ENCODE assay signal across 25 cellular contexts in genomic region chr6:89542081-89542855, GRCh38.
DNase-seq lines count a peak whose midpoint lies in the region; ATAC-seq and TF ChIP-seq lines count a peak whose summit lies in the region.
"Had no signal": no experiment of that assay in that cellular context is flagged by ENCODE, and none has a peak within 500 bp of the region (broad histone marks: within the 10 kb centered on the region; RNA-seq: fewer than 3 reads in every experiment).

No MANE protein-coding gene starts in this region.

- TF ChIP-seq CTCF in epithelial cell of proximal tubule (conservative IDR thresholded peaks at IDR 0.05; ENCODE audit: low read depth, low read length) (no peak), upper lobe of right lung (IDR thresholded peaks at IDR 0.05) (no peak)

- H3K4me1 ChIP-seq in upper lobe of right lung, result no peaks in the 10 kb centered on the region
- H3K4me1 ChIP-seq: BLaER1 treated with 17β-estradiol and CSF1 and Interleukin-3, amounts not matched to agents 10 nM and 100 nM; parathyroid adenoma; SJSA1 had no signal

- H3K36me3 ChIP-seq in upper lobe of right lung, result no peaks in the 10 kb centered on the region
- H3K36me3 ChIP-seq: BLaER1 treated with 17β-estradiol and CSF1 and Interleukin-3, amounts not matched to agents 10 nM and 100 nM; HAP-1; MG63; SJSA1 had no signal

- peak overlapping the region; percentile 17 for H3K4me3 ChIP-seq in epithelial cell of proximal tubule (ENCODE audit: low read depth, low read length)
- H3K4me3 ChIP-seq in upper lobe of right lung, result peak overlapping the region; percentile 28
- H3K4me3 ChIP-seq: BLaER1 treated with 17β-estradiol and CSF1 and Interleukin-3, amounts not matched to agents 10 nM and 100 nM; HAP-1; MG63; SJSA1 had no signal

- no peaks in the 10 kb centered on the region for H3K9me3 ChIP-seq in upper lobe of right lung
- H3K9me3 ChIP-seq: BLaER1 treated with 17β-estradiol and CSF1 and Interleukin-3, amounts not matched to agents 10 nM and 100 nM; Caco-2; HAP-1; MG63; SJSA1 had no signal

- ATAC-seq in GM19324 (IDR thresholded peaks at IDR 0.05; ENCODE audit: low FRiP score, unreplicated experiment) (peak; percentile 80), HG03095 (IDR thresholded peaks at IDR 0.05; ENCODE audit: unreplicated experiment) (peak; percentile 80), upper lobe of right lung (peak; percentile 45), GM21367 (IDR thresholded peaks at IDR 0.05; ENCODE audit: unreplicated experiment) (no peak), GM18520 (IDR thresholded peaks at IDR 0.05; ENCODE audit: unreplicated experiment) (no peak)
- ATAC-seq: right cardiac atrium, T-cell had no signal

- H3K27me3 ChIP-seq in upper lobe of right lung, result no peaks in the 10 kb centered on the region
- H3K27me3 ChIP-seq: BLaER1 treated with 17β-estradiol and CSF1 and Interleukin-3, amounts not matched to agents 10 nM and 100 nM had no signal

- intact Hi-C loops in upper lobe of right lung (cut with DNase I), result no loop called here

- DNase-seq in epithelial cell of proximal tubule (ENCODE audit: low read depth) (no peak), upper lobe of right lung (no peak)
- DNase-seq in stimulated activated CD4-positive, alpha-beta T cell treated with anti-CD3 and anti-CD28 coated beads, Interleukin-2, amount 100 ng/mL, for 48 hours, result no peak
- DNase-seq: activated CD4-positive, alpha-beta T cell treated with anti-CD3 and anti-CD28 coated beads, Interleukin-2, amount 50 U/mL, for 48 hours; activated CD4-positive, CD25-positive, alpha-beta regulatory T cell; Caco-2; effector CD4-positive, alpha-beta T cell; KBM-7; MG63; NCI-H1417; NCI-H2081 treated with DMSO at 0.1 percent for 48 hours; NCI-H226; NCI-H774; right cardiac atrium; stimulated activated CD4-positive, alpha-beta T cell treated with anti-CD3 and anti-CD28 coated beads, Interleukin-4, amount 100 ng/mL, for 1 hour; T-cell had no signal

- no peak overlapping the region for H3K27ac ChIP-seq in upper lobe of right lung
- H3K27ac ChIP-seq: BLaER1 treated with 17β-estradiol and CSF1 and Interleukin-3, amounts not matched to agents 10 nM and 100 nM; epithelial cell of prostate; parathyroid adenoma; SJSA1 had no signal

Comparison
In these comparisons a context has a peak if more than half of its experiments do, and no peak if none do; other contexts are left out.
1. ATAC-seq: peak in GM19324 (single experiment), HG03095 (single experiment) and upper lobe of right lung (single experiment); none in GM21367 (single experiment) and GM18520 (single experiment).